25 cellular contexts compared by ENCODE assay signal in genomic region chr1:30729906-30730305, GRCh38. TPM values are rescaled to one million over a fixed set of nuclear protein-coding genes. Genes with fewer than 3 reads are reported as not detected.
DNase-seq lines count a peak whose midpoint lies in the region; ATAC-seq, FAIRE-seq and TF ChIP-seq lines count a peak whose summit lies in the region.
"Had no signal": no experiment of that assay in that cellular context is flagged by ENCODE, and none has a peak within 500 bp of the region (broad histone marks: within the 10 kb centered on the region; RNA-seq: fewer than 3 reads in every experiment).

No MANE protein-coding gene starts in this region.

- H3K9me3 Mint-ChIP-seq in stimulated activated effector memory CD8-positive, alpha-beta T cell treated with anti-CD3 and anti-CD28 coated beads, Interleukin-12 subunit alpha, Interleukin-12 subunit beta, amount 100 ng/mL, for 72 hours = no peaks in the 10 kb centered on the region
- H3K9me3 Mint-ChIP-seq: activated CD4-positive, alpha-beta T cell treated with anti-CD3 and anti-CD28 coated beads, Interleukin-2, amount 10 ng/mL, durations not matched to agents 7 days and 5 days; activated naive CD8-positive, alpha-beta T cell treated with anti-CD3 and anti-CD28 coated beads, Interleukin-2, amount 50 U/mL, for 24 hours; brain; mesothelial cell of epicardium had no signal

- no peak overlapping the region for H3K4me3 Mint-ChIP-seq in T-helper 17 cell
- no peak overlapping the region for H3K4me3 Mint-ChIP-seq in stimulated activated effector memory CD8-positive, alpha-beta T cell treated with anti-CD3 and anti-CD28 coated beads, Interleukin-12 subunit alpha, Interleukin-12 subunit beta, amount 100 ng/mL, for 72 hours
- H3K4me3 Mint-ChIP-seq: activated CD4-positive, alpha-beta T cell treated with anti-CD3 and anti-CD28 coated beads, Interleukin-2, amount 10 ng/mL, durations not matched to agents 7 days and 5 days; activated naive CD8-positive, alpha-beta T cell treated with anti-CD3 and anti-CD28 coated beads, Interleukin-2, amount 50 U/mL, for 24 hours; brain; mesothelial cell of epicardium had no signal

- no peak overlapping the region for H3K4me3 ChIP-seq in kidney (ENCODE audit: low read length in 2 of 2)
- H3K4me3 ChIP-seq: coronary artery, testis had no signal

- no peak overlapping the region for H3K27ac ChIP-seq in kidney (ENCODE audit: low read depth in 2 of 2, low read length in 2 of 2)
- H3K27ac ChIP-seq: coronary artery, RWPE1, testis had no signal

- intact Hi-C loops in kidney (cut with DNase I) = no loop called here

- TF ChIP-seq CTCF in kidney (IDR thresholded peaks at IDR 0.05; ENCODE audit: borderline replicate concordance, extremely low read depth, insufficient read depth) = no peak

- no peak for ATAC-seq in T-helper 17 cell
- ATAC-seq in stimulated activated effector memory CD8-positive, alpha-beta T cell treated with anti-CD3 and anti-CD28 coated beads, Interleukin-12 subunit alpha, Interleukin-12 subunit beta, amount 100 ng/mL, for 72 hours = no peak
- ATAC-seq in HG03025 (IDR thresholded peaks at IDR 0.05; ENCODE audit: low FRiP score, unreplicated experiment) = no peak
- no peak for ATAC-seq in GM21717 (IDR thresholded peaks at IDR 0.05; ENCODE audit: unreplicated experiment)
- ATAC-seq in HG03442 (IDR thresholded peaks at IDR 0.05; ENCODE audit: unreplicated experiment) = no peak
- ATAC-seq: activated naive CD8-positive, alpha-beta T cell treated with anti-CD3 and anti-CD28 coated beads, Interleukin-2, amount 50 U/mL, for 24 hours; left lobe of liver had no signal

- no peaks in the 10 kb centered on the region for H3K36me3 ChIP-seq in kidney (ENCODE audit: control insufficient read depth in 1 of 2, insufficient read depth in 2 of 2, low read length in 2 of 2)

- H3K9ac ChIP-seq in kidney (ENCODE audit: low read length in 2 of 2) = no peak overlapping the region

- no peak for DNase-seq in GM19239 (ENCODE audit: insufficient read length, low spot score)
- no peak for DNase-seq in T-helper 17 cell
- peak; percentile 64 for DNase-seq in kidney
- no peak for DNase-seq in stimulated activated effector memory CD8-positive, alpha-beta T cell treated with anti-CD3 and anti-CD28 coated beads, Interleukin-12 subunit alpha, Interleukin-12 subunit beta, amount 100 ng/mL, for 72 hours (ENCODE audit: low spot score in 2 of 2)
- DNase-seq in NCI-H1417 treated with DMSO at 0.1 percent for 48 hours (lab: John Stamatoyannopoulos, UW) = no peak
- DNase-seq: activated CD4-positive, alpha-beta T cell treated with anti-CD3 and anti-CD28 coated beads, Interleukin-2, amount 10 ng/mL, durations not matched to agents 7 days and 5 days; activated effector memory CD4-positive, alpha-beta T cell treated with Interleukin-2 at 50 U/mL for 16 hours; activated naive CD8-positive, alpha-beta T cell treated with anti-CD3 and anti-CD28 coated beads, Interleukin-2, amount 50 U/mL, for 24 hours; DMS79; NCI-H1092; NCI-H2081 treated with DMSO at 0.1 percent for 48 hours; stimulated activated CD4-positive, alpha-beta T cell treated with anti-CD3 and anti-CD28 coated beads, Interleukin-12 subunit alpha, Interleukin-12 subunit beta, amount 100 ng/mL, for 4 hours; SW 1271; testis had no signal

- H3K27ac Mint-ChIP-seq in T-helper 17 cell = peak overlapping the region; percentile 80
- H3K27ac Mint-ChIP-seq in stimulated activated effector memory CD8-positive, alpha-beta T cell treated with anti-CD3 and anti-CD28 coated beads, Interleukin-12 subunit alpha, Interleukin-12 subunit beta, amount 100 ng/mL, for 72 hours = peak overlapping the region; percentile 94
- H3K27ac Mint-ChIP-seq: activated CD4-positive, alpha-beta T cell treated with anti-CD3 and anti-CD28 coated beads, Interleukin-2, amount 10 ng/mL, durations not matched to agents 7 days and 5 days; activated naive CD8-positive, alpha-beta T cell treated with anti-CD3 and anti-CD28 coated beads, Interleukin-2, amount 50 U/mL, for 24 hours; mesothelial cell of epicardium had no signal

- peaks cover 0 to 3% of the 10 kb centered on the region in 2 donors for H3K4me1 ChIP-seq in kidney (ENCODE audit: control insufficient read depth in 1 of 2, insufficient read depth in 1 of 2, low read depth in 1 of 2, low read length in 2 of 2)
- H3K4me1 ChIP-seq: testis had no signal

- H3K4me1 Mint-ChIP-seq in T-helper 17 cell = peaks cover 24% of the 10 kb centered on the region
- H3K4me1 Mint-ChIP-seq in stimulated activated effector memory CD8-positive, alpha-beta T cell treated with anti-CD3 and anti-CD28 coated beads, Interleukin-12 subunit alpha, Interleukin-12 subunit beta, amount 100 ng/mL, for 72 hours = peaks cover 32% of the 10 kb centered on the region

- H3K27me3 Mint-ChIP-seq in T-helper 17 cell = no peaks in the 10 kb centered on the region
- H3K27me3 Mint-ChIP-seq: activated CD4-positive, alpha-beta T cell treated with anti-CD3 and anti-CD28 coated beads, Interleukin-2, amount 10 ng/mL, durations not matched to agents 7 days and 5 days; activated naive CD8-positive, alpha-beta T cell treated with anti-CD3 and anti-CD28 coated beads, Interleukin-2, amount 50 U/mL, for 24 hours had no signal

- no peaks in the 10 kb centered on the region for H3K9me3 ChIP-seq in T-helper 17 cell (ENCODE audit: control insufficient read depth, low read length, poor library complexity, severe bottlenecking)
- H3K9me3 ChIP-seq in kidney (ENCODE audit: control insufficient read depth in 1 of 2, low read length in 2 of 2) = no peaks in the 10 kb centered on the region
- H3K9me3 ChIP-seq: testis had no signal

- FAIRE-seq in GM19239 (lab: Jason Lieb, UNC) (peak; percentile 54), kidney (lab: Jason Lieb, UNC) (no peak)

- H3K36me3 Mint-ChIP-seq in T-helper 17 cell (ENCODE audit: low read depth) = no peaks in the 10 kb centered on the region
- H3K36me3 Mint-ChIP-seq in stimulated activated effector memory CD8-positive, alpha-beta T cell treated with anti-CD3 and anti-CD28 coated beads, Interleukin-12 subunit alpha, Interleukin-12 subunit beta, amount 100 ng/mL, for 72 hours = peaks cover 82% of the 10 kb centered on the region
- H3K36me3 Mint-ChIP-seq: brain, mesothelial cell of epicardium had no signal

RNA-seq across cellular contexts. Expression of gene MATN1, which starts 6.5 kb away (rescaled TPM):
- total RNA-seq in T-helper 17 cell = 1 to 10 TPM; 2.1 to 3.7 TPM
- total RNA-seq in kidney = 0.13 TPM
- not detected for polyA plus RNA-seq in kidney (ENCODE audit: insufficient read depth, low read depth, low replicate concordance)
- total RNA-seq: activated CD4-positive, alpha-beta T cell treated with anti-CD3 and anti-CD28 coated beads, Interleukin-2, amount 10 ng/mL, durations not matched to agents 7 days and 5 days; HT-29; left lobe of liver; renal cortical epithelial cell had no signal

RNA-seq across cellular contexts. Expression of gene LAPTM5, which starts 27.7 kb away (rescaled TPM):
- total RNA-seq in T-helper 17 cell = 100 to 1,000 TPM; 563 to 601 TPM
- total RNA-seq in kidney = 108 TPM
- polyA plus RNA-seq in kidney (ENCODE audit: insufficient read depth, low read depth, low replicate concordance) = 23.5 TPM
- total RNA-seq: mesothelial cell of epicardium, NCI-H460, renal cortical epithelial cell had no signal
